22 cellular contexts compared by ENCODE assay signal in genomic region chr20:63592661-63593060, GRCh38. TPM values are rescaled to one million over a fixed set of nuclear protein-coding genes. Genes with fewer than 3 reads are reported as not detected.
DNase-seq lines count a peak whose midpoint lies in the region; ATAC-seq, FAIRE-seq and TF ChIP-seq lines count a peak whose summit lies in the region.
"Had no signal": no experiment of that assay in that cellular context is flagged by ENCODE, and none has a peak within 500 bp of the region (broad histone marks: within the 10 kb centered on the region; RNA-seq: fewer than 3 reads in every experiment).

No MANE protein-coding gene starts in this region.

- no peak for TF ChIP-seq RAD21 in HepG2 (CRISPR knock-in tag; IDR thresholded peaks at IDR 0.05)

- no peak for TF ChIP-seq EP300 in HepG2 (IDR thresholded peaks at IDR 0.05; ENCODE audit: low read depth in 2 of 2, low read length in 2 of 2)
- TF ChIP-seq EP300 in HepG2 (CRISPR knock-in tag; IDR thresholded peaks at IDR 0.05; ENCODE audit: borderline replicate concordance): no peak

- in situ Hi-C loops in HepG2 (cut with HindIII; ENCODE audit: extremely low pct_ligation_motif_present, low pct_unique_long_range_greater_than_20kb): no loop called here

- H3K27me3 ChIP-seq in right lobe of liver (no peaks in the 10 kb centered on the region), HepG2 (ENCODE audit: control insufficient read depth in 1 of 2, insufficient read depth in 2 of 2, low read length in 2 of 2) (no peaks in the 10 kb centered on the region), RWPE2 (ENCODE audit: insufficient read depth, poor library complexity, severe bottlenecking) (no peaks in the 10 kb centered on the region), lower lobe of right lung (ENCODE audit: low read depth) (no peaks in the 10 kb centered on the region)
- H3K27me3 ChIP-seq: BLaER1 treated with 17β-estradiol and CSF1 and Interleukin-3, amounts not matched to agents 10 nM and 100 nM had no signal

- H2AFZ ChIP-seq in HepG2 (ENCODE audit: low read length): no peak overlapping the region

- no CpG with 5 or more reads among the region's 13 CpGs for WGBS in right lobe of liver (ENCODE audit: insufficient coverage, low coverage, low lambda C conversion rate, missing lambda C conversion rate)
- 91% methylated on average over 13 of the region's 13 CpGs for WGBS in HepG2 (ENCODE audit: low lambda C conversion rate)

- H3K9me3 ChIP-seq in right lobe of liver (no peaks in the 10 kb centered on the region), HepG2 (ENCODE audit: low read length) (no peaks in the 10 kb centered on the region), RWPE2 (ENCODE audit: severe bottlenecking) (no peaks in the 10 kb centered on the region), lower lobe of right lung (no peaks in the 10 kb centered on the region)
- H3K9me3 ChIP-seq: BLaER1 treated with 17β-estradiol and CSF1 and Interleukin-3, amounts not matched to agents 10 nM and 100 nM had no signal

- TF ChIP-seq POLR2A in right lobe of liver (IDR thresholded peaks at IDR 0.05) (no peak), HepG2 (IDR thresholded peaks at IDR 0.05; ENCODE audit: insufficient read depth in 1 of 2, low read depth in 2 of 2, low read length in 2 of 2) (no peak)

- H3K27ac Mint-ChIP-seq in HFFc6: no peak overlapping the region
- no peak overlapping the region for H3K27ac Mint-ChIP-seq in activated naive CD8-positive, alpha-beta T cell treated with anti-CD3 and anti-CD28 coated beads, Interleukin-2, amount 50 U/mL, for 24 hours
- H3K27ac Mint-ChIP-seq: CD8-positive, alpha-beta T cell; IgD-negative memory B cell had no signal

- intact Hi-C loops in right lobe of liver (cut with DNase I): no loop called here
- intact Hi-C loops in HepG2 (cut with micrococcal nuclease; ENCODE audit: unreplicated experiment): no loop called here
- intact Hi-C loops in lower lobe of right lung (cut with DNase I): no loop called here

- H3K27me3 Mint-ChIP-seq in HFFc6 (ENCODE audit: insufficient read depth): no peaks in the 10 kb centered on the region; the same call in none of the 2 replicates
- no peaks in the 10 kb centered on the region for H3K27me3 Mint-ChIP-seq in activated naive CD8-positive, alpha-beta T cell treated with anti-CD3 and anti-CD28 coated beads, Interleukin-2, amount 50 U/mL, for 24 hours
- H3K27me3 Mint-ChIP-seq: B cell, IgD-negative memory B cell had no signal

- no peak for FAIRE-seq in HepG2 (lab: Jason Lieb, UNC)

- H3K27ac ChIP-seq in right lobe of liver (no peak overlapping the region), HepG2 (ENCODE audit: extremely low read length, insufficient read depth, low read length) (no peak overlapping the region), RWPE2 (ENCODE audit: poor library complexity, severe bottlenecking) (no peak overlapping the region), lower lobe of right lung (no peak overlapping the region)
- H3K27ac ChIP-seq: BLaER1 treated with 17β-estradiol and CSF1 and Interleukin-3, amounts not matched to agents 10 nM and 100 nM; HL-60 had no signal

- DNase-seq in right lobe of liver: peak in 2 of 3 donors; percentile 13 to 43
- no peak for DNase-seq in HepG2 (ENCODE audit: low spot score)
- DNase-seq in RWPE2 (ENCODE audit: low spot score): peak; percentile 90
- peak; percentile 41 for DNase-seq in lower lobe of right lung
- DNase-seq in HFFc6: no peak
- no peak for DNase-seq in activated naive CD8-positive, alpha-beta T cell treated with anti-CD3 and anti-CD28 coated beads, Interleukin-2, amount 50 U/mL, for 24 hours
- DNase-seq in NCI-H1436 (lab: John Stamatoyannopoulos, UW): no peak
- DNase-seq: 8988T; Calu3; CD8-positive, alpha-beta T cell; DMS79 treated with DMSO at 0.1 percent for 48 hours; GF-D8; HCEC 1CT had no signal

- no peaks in the 10 kb centered on the region for H3K79me2 ChIP-seq in HepG2 (ENCODE audit: insufficient read depth, low read length)

- TF ChIP-seq CTCF in right lobe of liver (IDR thresholded peaks at IDR 0.05) (no peak), HepG2 (CRISPR knock-in tag; IDR thresholded peaks at IDR 0.05) (no peak), RWPE2 (IDR thresholded peaks at IDR 0.05; ENCODE audit: poor library complexity, severe bottlenecking) (no peak), lower lobe of right lung (IDR thresholded peaks at IDR 0.05) (no peak), HFFc6 (IDR thresholded peaks at IDR 0.05) (no peak)

- H3K36me3 ChIP-seq in right lobe of liver (peaks cover 0 to 26% (median 6%) of the 10 kb centered on the region in 4 donors), HepG2 (replicated peaks in 1 of 2; ENCODE audit: control insufficient read depth in 1 of 2, insufficient read depth in 2 of 2, low read length in 2 of 2) (peaks cover 17 to 20% of the 10 kb centered on the region in 2 experiments; a peak in 4 of 5 replicates), RWPE2 (ENCODE audit: low read depth) (peaks cover 20% of the 10 kb centered on the region), lower lobe of right lung (peaks cover 83% of the 10 kb centered on the region)

- H3K4me3 ChIP-seq in right lobe of liver: no peak overlapping the region
- H3K4me3 ChIP-seq in HepG2 (replicated peaks in 1 of 3; ENCODE audit: insufficient read depth in 1 of 3, low read depth in 2 of 3, low read length in 3 of 3): no peak overlapping the region
- H3K4me3 ChIP-seq in RWPE2 (ENCODE audit: severe bottlenecking): no peak overlapping the region
- no peak overlapping the region for H3K4me3 ChIP-seq in lower lobe of right lung
- H3K4me3 ChIP-seq: BLaER1 treated with 17β-estradiol and CSF1 and Interleukin-3, amounts not matched to agents 10 nM and 100 nM had no signal

- H3K4me2 ChIP-seq in HepG2 (ENCODE audit: low read depth, low read length): no peak overlapping the region
- H3K4me2 ChIP-seq: BLaER1 treated with 17β-estradiol and CSF1 and Interleukin-3, amounts not matched to agents 10 nM and 100 nM had no signal

- H4K20me1 ChIP-seq in HepG2 (ENCODE audit: insufficient read depth, low read length): no peaks in the 10 kb centered on the region

- ATAC-seq in right lobe of liver (no peak), HepG2 (no peak), RWPE2 (ENCODE audit: low read depth) (no peak), lower lobe of right lung (no peak), GM19023 (IDR thresholded peaks at IDR 0.05; ENCODE audit: unreplicated experiment) (no peak)
- no peak for ATAC-seq in activated naive CD8-positive, alpha-beta T cell treated with anti-CD3 and anti-CD28 coated beads, Interleukin-2, amount 50 U/mL, for 24 hours
- ATAC-seq: CD8-positive, alpha-beta T cell had no signal

- H3K9me3 Mint-ChIP-seq in HFFc6: no peaks in the 10 kb centered on the region
- H3K9me3 Mint-ChIP-seq in activated naive CD8-positive, alpha-beta T cell treated with anti-CD3 and anti-CD28 coated beads, Interleukin-2, amount 50 U/mL, for 24 hours: no peaks in the 10 kb centered on the region
- H3K9me3 Mint-ChIP-seq: CD8-positive, alpha-beta T cell; IgD-negative memory B cell had no signal

- no TSS peak for BruUV-seq in HepG2 (replicated peaks; lab: Mats Ljungman, UMichigan)

- H3K4me1 Mint-ChIP-seq in HFFc6 (ENCODE audit: low read depth): peaks cover 12% of the 10 kb centered on the region; the same call in 1 of the 2 replicates
- H3K4me1 Mint-ChIP-seq in activated naive CD8-positive, alpha-beta T cell treated with anti-CD3 and anti-CD28 coated beads, Interleukin-2, amount 50 U/mL, for 24 hours: peaks cover 7% of the 10 kb centered on the region

- no peak overlapping the region for H3K4me3 Mint-ChIP-seq in HFFc6
- no peak overlapping the region for H3K4me3 Mint-ChIP-seq in activated naive CD8-positive, alpha-beta T cell treated with anti-CD3 and anti-CD28 coated beads, Interleukin-2, amount 50 U/mL, for 24 hours
- H3K4me3 Mint-ChIP-seq: B cell; CD8-positive, alpha-beta T cell; IgD-negative memory B cell had no signal

- no peak overlapping the region for H3K9ac ChIP-seq in HepG2 (ENCODE audit: insufficient read depth, low read depth, low read length)
- H3K9ac ChIP-seq: BLaER1 treated with 17β-estradiol and CSF1 and Interleukin-3, amounts not matched to agents 10 nM and 100 nM had no signal

- H3K4me1 ChIP-seq in right lobe of liver (no peaks in the 10 kb centered on the region), HepG2 (ENCODE audit: insufficient read depth, low read length) (peaks cover 11% of the 10 kb centered on the region; the same call in 1 of the 2 replicates), RWPE2 (ENCODE audit: insufficient read depth, poor library complexity, severe bottlenecking) (no peaks in the 10 kb centered on the region), lower lobe of right lung (no peaks in the 10 kb centered on the region)

- CTCF ChIA-PET in HepG2 (lab: Yijun Ruan, JAX; ENCODE audit: low intra/inter-chr PET ratio, low total read pairs): no interaction called here

- H3K36me3 Mint-ChIP-seq in HFFc6 (ENCODE audit: low read depth): peaks cover 10% of the 10 kb centered on the region; the same call in 1 of the 2 replicates
- H3K36me3 Mint-ChIP-seq in activated naive CD8-positive, alpha-beta T cell treated with anti-CD3 and anti-CD28 coated beads, Interleukin-2, amount 50 U/mL, for 24 hours (ENCODE audit: low read depth): peaks cover 24% of the 10 kb centered on the region
- H3K36me3 Mint-ChIP-seq: IgD-negative memory B cell had no signal

- POLR2A ChIA-PET in HepG2 (lab: Yijun Ruan, JAX): no interaction called here

RNA-seq across cellular contexts. Expression of gene HELZ2, which starts 18.6 kb away (rescaled TPM):
- total RNA-seq in right lobe of liver (10 to 100 TPM; 14.8 to 30.3 (median 24.1) TPM), HepG2 (2016; rRNA removed; fragmentation: Illumina TruSeq; extraction: Trizol) (8.4 and 10.1 TPM in 2 replicates), lower lobe of right lung (59.6 TPM)
- 1.7 and 2.1 TPM in 2 replicates for total RNA-seq in HepG2 (2016; cell fraction: cytosol; rRNA removed; fragmentation: Illumina TruSeq; extraction: Trizol; ENCODE audit: low read depth)
- 6.8 and 10.0 TPM in 2 replicates for total RNA-seq in HepG2 (2016; cell fraction: insoluble cytoplasmic fraction; rRNA removed; fragmentation: Illumina TruSeq; extraction: Trizol)
- total RNA-seq in HepG2 (2016; cell fraction: membrane; rRNA removed; fragmentation: Illumina TruSeq; extraction: Trizol): 2.8 and 4.3 TPM in 2 replicates
- 12.8 and 18.4 TPM in 2 replicates for total RNA-seq in HepG2 (2016; cell fraction: nucleus; rRNA removed; fragmentation: Illumina TruSeq; extraction: Trizol)
- polyA plus RNA-seq in HepG2 (2011; rRNA removed): 9.6 and 16.1 TPM in 2 replicates
- polyA plus RNA-seq in HepG2 (2011; cell fraction: cytosol; rRNA removed): 4.5 and 6.0 TPM in 2 replicates
- 39.6 and 48.2 TPM in 2 replicates for polyA plus RNA-seq in HepG2 (2011; cell fraction: nucleus; rRNA removed)
- polyA plus RNA-seq in HepG2 (2012): 12.3 and 14.4 TPM in 2 replicates
- polyA plus RNA-seq in HepG2 (2016; cell fraction: cytosol; fragmentation: Illumina TruSeq; extraction: Trizol; ENCODE audit: low read depth): 0.26 and 0.46 TPM in 2 replicates
- 5.2 and 6.9 TPM in 2 replicates for polyA plus RNA-seq in HepG2 (2016; cell fraction: insoluble cytoplasmic fraction; fragmentation: Illumina TruSeq; extraction: Trizol; ENCODE audit: low read depth)
- polyA plus RNA-seq in HepG2 (2016; cell fraction: membrane; fragmentation: Illumina TruSeq; extraction: Trizol; ENCODE audit: low read depth): 0.43 and 0.84 TPM in 2 replicates
- polyA plus RNA-seq in HepG2 (2016; cell fraction: nucleus; fragmentation: Illumina TruSeq; extraction: Trizol; ENCODE audit: insufficient read depth, low read depth): 17.4 and 18.8 TPM in 2 replicates
- polyA minus RNA-seq in HepG2 (2011; rRNA and poly(A)+ RNA removed; ENCODE audit: low replicate concordance): 33.2 and 74.9 TPM in 2 replicates
- 41.7 and 42.0 TPM in 2 replicates for polyA minus RNA-seq in HepG2 (2011; cell fraction: cytosol; rRNA and poly(A)+ RNA removed)
- polyA minus RNA-seq in HepG2 (2011; cell fraction: nucleus; rRNA and poly(A)+ RNA removed): 35.3 and 47.0 TPM in 2 replicates
- total RNA-seq in HFFc6 (2021; fragmentation: NEBNext Ultra II Directional; extraction: Animal tissue kit (Norgen Biotek cat#: 25700)): 10 to 100 TPM; 14.7 to 20.4 (median 16.5) TPM

RNA-seq across cellular contexts. Expression of gene GMEB2, which starts 34.2 kb away (rescaled TPM):
- total RNA-seq in right lobe of liver (1 to 10 TPM; 3.2 to 7.0 (median 5.1) TPM), HepG2 (2016; rRNA removed; fragmentation: Illumina TruSeq; extraction: Trizol) (11.6 and 12.4 TPM in 2 replicates), lower lobe of right lung (9.7 TPM)
- 2.2 and 2.3 TPM in 2 replicates for total RNA-seq in HepG2 (2016; cell fraction: cytosol; rRNA removed; fragmentation: Illumina TruSeq; extraction: Trizol; ENCODE audit: low read depth)
- total RNA-seq in HepG2 (2016; cell fraction: insoluble cytoplasmic fraction; rRNA removed; fragmentation: Illumina TruSeq; extraction: Trizol): 9.6 and 12.4 TPM in 2 replicates
- 6.9 and 7.8 TPM in 2 replicates for total RNA-seq in HepG2 (2016; cell fraction: membrane; rRNA removed; fragmentation: Illumina TruSeq; extraction: Trizol)
- total RNA-seq in HepG2 (2016; cell fraction: nucleus; rRNA removed; fragmentation: Illumina TruSeq; extraction: Trizol): 7.8 and 10.3 TPM in 2 replicates
- polyA plus RNA-seq in HepG2 (2011; rRNA removed): 10.6 and 11.5 TPM in 2 replicates
- 8.5 and 9.9 TPM in 2 replicates for polyA plus RNA-seq in HepG2 (2011; cell fraction: cytosol; rRNA removed)
- polyA plus RNA-seq in HepG2 (2011; cell fraction: nucleus; rRNA removed): 20.2 and 24.4 TPM in 2 replicates
- polyA plus RNA-seq in HepG2 (2012): 6.9 and 8.7 TPM in 2 replicates
- polyA plus RNA-seq in HepG2 (2016; cell fraction: cytosol; fragmentation: Illumina TruSeq; extraction: Trizol; ENCODE audit: low read depth): 1.5 TPM in 2 replicates
- 9.6 and 12.8 TPM in 2 replicates for polyA plus RNA-seq in HepG2 (2016; cell fraction: insoluble cytoplasmic fraction; fragmentation: Illumina TruSeq; extraction: Trizol; ENCODE audit: low read depth)
- 3.9 and 4.4 TPM in 2 replicates for polyA plus RNA-seq in HepG2 (2016; cell fraction: membrane; fragmentation: Illumina TruSeq; extraction: Trizol; ENCODE audit: low read depth)
- polyA plus RNA-seq in HepG2 (2016; cell fraction: nucleus; fragmentation: Illumina TruSeq; extraction: Trizol; ENCODE audit: insufficient read depth, low read depth): 17.0 TPM in 2 replicates
- polyA minus RNA-seq in HepG2 (2011; rRNA and poly(A)+ RNA removed; ENCODE audit: low replicate concordance): 9.4 and 15.1 TPM in 2 replicates
- polyA minus RNA-seq in HepG2 (2011; cell fraction: cytosol; rRNA and poly(A)+ RNA removed): 6.5 and 6.7 TPM in 2 replicates
- polyA minus RNA-seq in HepG2 (2011; cell fraction: nucleus; rRNA and poly(A)+ RNA removed): 5.6 and 6.2 TPM in 2 replicates
- 10 to 100 TPM; 10.9 to 12.4 (median 12.0) TPM for total RNA-seq in HFFc6 (2021; fragmentation: NEBNext Ultra II Directional; extraction: Animal tissue kit (Norgen Biotek cat#: 25700))

RNA-seq across cellular contexts. Expression of gene FNDC11, which starts 38.7 kb away (rescaled TPM):
- total RNA-seq in right lobe of liver (not detected), HepG2 (2016; rRNA removed; fragmentation: Illumina TruSeq; extraction: Trizol) (not detected in 2 replicates), lower lobe of right lung (1.3 TPM)
- total RNA-seq in HepG2 (2016; cell fraction: cytosol; rRNA removed; fragmentation: Illumina TruSeq; extraction: Trizol; ENCODE audit: low read depth): not detected in 2 replicates
- total RNA-seq in HepG2 (2016; cell fraction: insoluble cytoplasmic fraction; rRNA removed; fragmentation: Illumina TruSeq; extraction: Trizol): not detected in 2 replicates
- not detected in 2 replicates for total RNA-seq in HepG2 (2016; cell fraction: membrane; rRNA removed; fragmentation: Illumina TruSeq; extraction: Trizol)
- total RNA-seq in HepG2 (2016; cell fraction: nucleus; rRNA removed; fragmentation: Illumina TruSeq; extraction: Trizol): not detected in 2 replicates
- polyA plus RNA-seq in HepG2 (2011; rRNA removed): 0.07 and 0.13 TPM in 2 replicates
- polyA plus RNA-seq in HepG2 (2011; cell fraction: cytosol; rRNA removed): 0.19 and 0.23 TPM in 2 replicates
- polyA plus RNA-seq in HepG2 (2011; cell fraction: nucleus; rRNA removed): 0.45 and 0.48 TPM in 2 replicates
- polyA plus RNA-seq in HepG2 (2012): 0.05 TPM in 1 of 2 replicates, not detected in the other
- polyA plus RNA-seq in HepG2 (2016; cell fraction: cytosol; fragmentation: Illumina TruSeq; extraction: Trizol; ENCODE audit: low read depth): not detected in 2 replicates
- polyA plus RNA-seq in HepG2 (2016; cell fraction: insoluble cytoplasmic fraction; fragmentation: Illumina TruSeq; extraction: Trizol; ENCODE audit: low read depth): not detected in 2 replicates
- not detected in 2 replicates for polyA plus RNA-seq in HepG2 (2016; cell fraction: membrane; fragmentation: Illumina TruSeq; extraction: Trizol; ENCODE audit: low read depth)
- not detected in 2 replicates for polyA plus RNA-seq in HepG2 (2016; cell fraction: nucleus; fragmentation: Illumina TruSeq; extraction: Trizol; ENCODE audit: insufficient read depth, low read depth)
- 0.10 and 0.84 TPM in 2 replicates for polyA minus RNA-seq in HepG2 (2011; rRNA and poly(A)+ RNA removed; ENCODE audit: low replicate concordance)
- not detected in 2 replicates for polyA minus RNA-seq in HepG2 (2011; cell fraction: cytosol; rRNA and poly(A)+ RNA removed)
- polyA minus RNA-seq in HepG2 (2011; cell fraction: nucleus; rRNA and poly(A)+ RNA removed): not detected in 2 replicates
- not detected for total RNA-seq in HFFc6 (2021; fragmentation: NEBNext Ultra II Directional; extraction: Animal tissue kit (Norgen Biotek cat#: 25700))
- total RNA-seq: Calu3, H4, HT1080 had no signal

RNA-seq across cellular contexts. Expression of gene SRMS, which starts 45.1 kb away (rescaled TPM):
- total RNA-seq in right lobe of liver (not detected), HepG2 (2016; rRNA removed; fragmentation: Illumina TruSeq; extraction: Trizol) (not detected in 2 replicates), lower lobe of right lung (not detected)
- total RNA-seq in HepG2 (2016; cell fraction: cytosol; rRNA removed; fragmentation: Illumina TruSeq; extraction: Trizol; ENCODE audit: low read depth): not detected in 2 replicates
- total RNA-seq in HepG2 (2016; cell fraction: insoluble cytoplasmic fraction; rRNA removed; fragmentation: Illumina TruSeq; extraction: Trizol): not detected in 2 replicates
- total RNA-seq in HepG2 (2016; cell fraction: membrane; rRNA removed; fragmentation: Illumina TruSeq; extraction: Trizol): not detected in 2 replicates
- not detected in 2 replicates for total RNA-seq in HepG2 (2016; cell fraction: nucleus; rRNA removed; fragmentation: Illumina TruSeq; extraction: Trizol)
- 0.09 TPM in 1 of 2 replicates, not detected in the other for polyA plus RNA-seq in HepG2 (2011; rRNA removed)
- not detected in 2 replicates for polyA plus RNA-seq in HepG2 (2011; cell fraction: cytosol; rRNA removed)
- 0.10 and 0.37 TPM in 2 replicates for polyA plus RNA-seq in HepG2 (2011; cell fraction: nucleus; rRNA removed)
- 0.17 TPM in 1 of 2 replicates, not detected in the other for polyA plus RNA-seq in HepG2 (2012)
- polyA plus RNA-seq in HepG2 (2016; cell fraction: cytosol; fragmentation: Illumina TruSeq; extraction: Trizol; ENCODE audit: low read depth): not detected in 2 replicates
- polyA plus RNA-seq in HepG2 (2016; cell fraction: insoluble cytoplasmic fraction; fragmentation: Illumina TruSeq; extraction: Trizol; ENCODE audit: low read depth): not detected in 2 replicates
- not detected in 2 replicates for polyA plus RNA-seq in HepG2 (2016; cell fraction: membrane; fragmentation: Illumina TruSeq; extraction: Trizol; ENCODE audit: low read depth)
- not detected in 2 replicates for polyA plus RNA-seq in HepG2 (2016; cell fraction: nucleus; fragmentation: Illumina TruSeq; extraction: Trizol; ENCODE audit: insufficient read depth, low read depth)
- polyA minus RNA-seq in HepG2 (2011; rRNA and poly(A)+ RNA removed; ENCODE audit: low replicate concordance): 0.28 TPM in 1 of 2 replicates, not detected in the other
- not detected in 2 replicates for polyA minus RNA-seq in HepG2 (2011; cell fraction: cytosol; rRNA and poly(A)+ RNA removed)
- not detected in 2 replicates for polyA minus RNA-seq in HepG2 (2011; cell fraction: nucleus; rRNA and poly(A)+ RNA removed)
- total RNA-seq in HFFc6 (2021; fragmentation: NEBNext Ultra II Directional; extraction: Animal tissue kit (Norgen Biotek cat#: 25700)): not detected
- total RNA-seq: A673; Calu3; CD8-positive, alpha-beta T cell; H4; HT1080 had no signal
- polyA plus RNA-seq: AG04450 had no signal

RNA-seq across cellular contexts. Expression of gene PTK6, which starts 55.5 kb away (rescaled TPM):
- 10 to 100 TPM in 1 of 6 experiments, 1 to 10 TPM in 3, under 1 TPM in 2; 0.78 to 11.0 (median 3.6) TPM for total RNA-seq in right lobe of liver
- total RNA-seq in HepG2 (2016; rRNA removed; fragmentation: Illumina TruSeq; extraction: Trizol): not detected in 2 replicates
- total RNA-seq in HepG2 (2016; cell fraction: cytosol; rRNA removed; fragmentation: Illumina TruSeq; extraction: Trizol; ENCODE audit: low read depth): not detected in 2 replicates
- not detected in 2 replicates for total RNA-seq in HepG2 (2016; cell fraction: insoluble cytoplasmic fraction; rRNA removed; fragmentation: Illumina TruSeq; extraction: Trizol)
- total RNA-seq in HepG2 (2016; cell fraction: membrane; rRNA removed; fragmentation: Illumina TruSeq; extraction: Trizol): not detected in 2 replicates
- total RNA-seq in HepG2 (2016; cell fraction: nucleus; rRNA removed; fragmentation: Illumina TruSeq; extraction: Trizol): not detected in 2 replicates
- polyA plus RNA-seq in HepG2 (2011; rRNA removed): 0.07 and 0.08 TPM in 2 replicates
- polyA plus RNA-seq in HepG2 (2011; cell fraction: cytosol; rRNA removed): 0.05 and 0.08 TPM in 2 replicates
- 0.27 and 0.42 TPM in 2 replicates for polyA plus RNA-seq in HepG2 (2011; cell fraction: nucleus; rRNA removed)
- polyA plus RNA-seq in HepG2 (2012): 0.09 and 0.11 TPM in 2 replicates
- polyA plus RNA-seq in HepG2 (2016; cell fraction: cytosol; fragmentation: Illumina TruSeq; extraction: Trizol; ENCODE audit: low read depth): not detected in 2 replicates
- not detected in 2 replicates for polyA plus RNA-seq in HepG2 (2016; cell fraction: insoluble cytoplasmic fraction; fragmentation: Illumina TruSeq; extraction: Trizol; ENCODE audit: low read depth)
- not detected in 2 replicates for polyA plus RNA-seq in HepG2 (2016; cell fraction: membrane; fragmentation: Illumina TruSeq; extraction: Trizol; ENCODE audit: low read depth)
- not detected in 2 replicates for polyA plus RNA-seq in HepG2 (2016; cell fraction: nucleus; fragmentation: Illumina TruSeq; extraction: Trizol; ENCODE audit: insufficient read depth, low read depth)
- polyA minus RNA-seq in HepG2 (2011; rRNA and poly(A)+ RNA removed; ENCODE audit: low replicate concordance): 0.18 and 9.4 TPM in 2 replicates
- not detected in 2 replicates for polyA minus RNA-seq in HepG2 (2011; cell fraction: cytosol; rRNA and poly(A)+ RNA removed)
- 0.12 and 0.13 TPM in 2 replicates for polyA minus RNA-seq in HepG2 (2011; cell fraction: nucleus; rRNA and poly(A)+ RNA removed)
- total RNA-seq in lower lobe of right lung: 4.2 TPM
- total RNA-seq in HFFc6 (2021; fragmentation: NEBNext Ultra II Directional; extraction: Animal tissue kit (Norgen Biotek cat#: 25700)): under 1 TPM in 2 of 6 experiments, not detected in 4; 0.07 TPM
- total RNA-seq: A673, H4, HT1080 had no signal

Comparison
In these comparisons a context has a peak if more than half of its experiments do, and no peak if none do; other contexts are left out.
1. DNase-seq: peak in right lobe of liver (2 of 3), RWPE2 (single experiment) and lower lobe of right lung (single experiment); none in HepG2 (single experiment), HFFc6 (single experiment), activated naive CD8-positive, alpha-beta T cell treated with anti-CD3 and anti-CD28 coated beads, Interleukin-2, amount 50 U/mL, for 24 hours (single experiment) and NCI-H1436 (single experiment).